8 cellular contexts compared by ENCODE assay signal in the genomic region with DNA sequence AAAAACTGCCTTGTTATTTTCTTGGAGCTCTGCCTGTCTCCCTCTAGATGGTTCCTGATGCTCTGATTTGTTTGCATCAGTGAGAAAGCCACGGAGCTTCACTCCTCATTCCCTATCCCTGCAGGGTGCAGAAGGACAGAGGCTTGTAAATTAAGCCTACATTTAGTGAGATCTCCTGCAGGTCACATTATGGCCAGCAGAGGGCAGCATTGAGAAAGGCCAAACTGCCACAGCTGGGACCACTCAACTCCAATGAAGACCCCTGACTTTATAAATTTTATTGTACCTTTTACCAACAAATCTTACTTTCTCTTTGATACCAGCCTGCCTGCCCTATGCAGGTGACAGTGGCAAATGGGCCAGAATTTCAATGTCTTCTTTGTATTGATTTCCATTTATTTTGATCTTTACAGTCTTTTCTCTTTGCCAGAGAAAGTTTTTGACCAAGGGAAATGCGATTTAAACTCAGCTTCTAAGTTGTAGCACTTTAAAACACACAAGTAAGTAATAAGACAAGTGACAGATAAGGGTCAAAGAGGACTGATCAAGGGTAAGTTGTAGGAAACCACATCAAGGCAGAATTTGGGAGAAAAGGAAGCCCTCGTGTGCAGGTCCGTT.
DNase-seq lines count a peak whose midpoint lies in the region; ATAC-seq and TF ChIP-seq lines count a peak whose summit lies in the region.

No MANE protein-coding gene starts in this region.

- H3K4me3 ChIP-seq in RWPE2 (ENCODE audit: severe bottlenecking) (no peak overlapping the region), brain microvascular endothelial cell (ENCODE audit: low read depth, low read length) (no peak overlapping the region)

- H3K27me3 ChIP-seq in RWPE2 (ENCODE audit: insufficient read depth, poor library complexity, severe bottlenecking) (no peaks in the 10 kb centered on the region), brain microvascular endothelial cell (replicated peaks) (no peaks in the 10 kb centered on the region)

- no peaks in the 10 kb centered on the region for H3K36me3 ChIP-seq in RWPE2 (ENCODE audit: low read depth)
- no peaks in the 10 kb centered on the region for H3K36me3 ChIP-seq in brain microvascular endothelial cell (replicated peaks)

- peak; percentile 57 for ATAC-seq in HG02943 (IDR thresholded peaks at IDR 0.05; ENCODE audit: low read depth, unreplicated experiment)
- peak; percentile 38; the same call in 1 of the 3 replicates for ATAC-seq in RWPE2 (ENCODE audit: low read depth)

- TF ChIP-seq CTCF in GM12874 (IDR thresholded peaks at IDR 0.05; ENCODE audit: insufficient read depth, low read depth, low read length) (peak; percentile 80), RWPE2 (IDR thresholded peaks at IDR 0.05; ENCODE audit: poor library complexity, severe bottlenecking) (peak; percentile 90), brain microvascular endothelial cell (IDR thresholded peaks at IDR 0.05; ENCODE audit: low read depth, low read length, missing control alignments) (peak; percentile 74)

- in situ Hi-C loops in brain microvascular endothelial cell (cut with HindIII; ENCODE audit: low pct_ligation_motif_present, low sequenced_read_pairs): no loop called here

- H3K9me3 ChIP-seq in RWPE2 (ENCODE audit: severe bottlenecking): no peaks in the 10 kb centered on the region

- intact Hi-C loops in posterior vena cava (cut with DNase I): loop anchor here in 1 of 2 donors (5.0 kb wide), 1 partner anchor 996 kb away; no protein-coding TSS in a partner anchor

- DNase-seq in AG08396 (ENCODE audit: low spot score) (peak; percentile 16), RWPE2 (ENCODE audit: low spot score) (no peak), brain microvascular endothelial cell (peak; percentile 19), left kidney (ENCODE audit: low read depth, low spot score) (peak; percentile 74), posterior vena cava (ENCODE audit: low spot score) (no peak)
- DNase-seq in stimulated activated CD4-positive, alpha-beta T cell treated with anti-CD3 and anti-CD28 coated beads, TNF-alpha, amount 100 ng/mL, for 24 hours (ENCODE audit: low read depth in 3 of 3): peak; percentile 2 to 18 (median 10)

- H3K4me1 ChIP-seq in RWPE2 (ENCODE audit: insufficient read depth, poor library complexity, severe bottlenecking): no peaks in the 10 kb centered on the region

- H3K27ac ChIP-seq in RWPE2 (ENCODE audit: poor library complexity, severe bottlenecking) (no peak overlapping the region), brain microvascular endothelial cell (no peak overlapping the region)

Comparison
In these comparisons a context has a peak if more than half of its experiments do, and no peak if none do; other contexts are left out.
1. DNase-seq: peak in AG08396 (single experiment), brain microvascular endothelial cell (single experiment), left kidney (single experiment) and stimulated activated CD4-positive, alpha-beta T cell treated with anti-CD3 and anti-CD28 coated beads, TNF-alpha, amount 100 ng/mL, for 24 hours (3 of 3); none in RWPE2 (single experiment) and posterior vena cava (single experiment).
2. Peak in every context shown above with its lines, with median percentiles within 50 percentile points of each other: CTCF ChIP-seq.